ENCODE assay signal across 14 cellular contexts in the genomic region with DNA sequence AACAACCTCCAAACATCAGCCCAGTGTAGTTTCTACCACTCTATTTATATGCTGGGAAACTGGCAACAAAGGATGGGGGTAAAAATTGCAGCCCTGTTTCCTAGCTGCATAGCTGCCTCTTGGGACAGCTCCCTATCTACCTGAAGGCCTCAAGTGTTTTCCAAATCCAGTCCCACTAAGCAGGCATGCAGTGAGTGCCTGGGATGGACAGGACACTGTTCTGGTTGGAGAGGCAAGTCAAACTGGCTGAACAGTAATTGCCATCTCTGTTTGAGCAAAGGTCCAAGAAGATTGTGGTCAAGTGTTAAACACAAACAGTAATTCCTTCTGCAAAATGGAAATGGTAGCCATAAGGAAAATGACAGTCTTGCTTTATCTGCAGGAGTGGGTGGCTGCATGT.
DNase-seq lines count a peak whose midpoint lies in the region; ATAC-seq and TF ChIP-seq lines count a peak whose summit lies in the region.
"Had no signal": no experiment of that assay in that cellular context is flagged by ENCODE, and none has a peak within 500 bp of the region (broad histone marks: within the 10 kb centered on the region; RNA-seq: fewer than 3 reads in every experiment).

No MANE protein-coding gene starts in this region.

- intact Hi-C loops in dendritic cell treated with granulocyte-macrophage colony-stimulating factor and Interleukin-4, amounts not matched to agents 40 ng/mL and 50 ng/mL, for 4 days (cut with micrococcal nuclease), result no loop called here
- intact Hi-C loops in natural killer cell (cut with micrococcal nuclease), result no loop called here
- intact Hi-C loops in Right ventricle myocardium superior (cut with DNase I), result no loop called here

- POLR2A ChIA-PET in SK-N-SH (lab: Yijun Ruan, JAX), result no interaction called here

- H3K4me1 Mint-ChIP-seq in dendritic cell treated with granulocyte-macrophage colony-stimulating factor and Interleukin-4, amounts not matched to agents 40 ng/mL and 50 ng/mL, for 4 days (ENCODE audit: low read depth), result peaks cover 43% of the 10 kb centered on the region
- peaks cover 21 to 24% of the 10 kb centered on the region in 2 donors for H3K4me1 Mint-ChIP-seq in natural killer cell

- H3K4me1 ChIP-seq in SK-N-SH (ENCODE audit: control insufficient read depth in 1 of 2, insufficient read depth in 2 of 2, low read depth in 1 of 2, low read length in 1 of 2) (peaks cover 31 to 36% of the 10 kb centered on the region in 2 experiments), upper lobe of left lung (peaks cover 4 to 25% (median 13%) of the 10 kb centered on the region in 4 donors)

- H3K27me3 ChIP-seq in SK-N-SH (ENCODE audit: insufficient read depth) (no peaks in the 10 kb centered on the region), upper lobe of left lung (no peaks in the 10 kb centered on the region)

- ATAC-seq in SK-N-SH treated with all-trans-retinoic acid at 6 μM for 48 hours (no peak; the same call in none of the 3 replicates), natural killer cell (no peak), upper lobe of left lung (ENCODE audit: low FRiP score in 2 of 2) (no peak), Right ventricle myocardium superior (ENCODE audit: poor library complexity) (no peak)
- ATAC-seq: stimulated activated effector memory CD8-positive, alpha-beta T cell treated with anti-CD3 and anti-CD28 coated beads, Interleukin-12 subunit alpha, Interleukin-12 subunit beta, amount 100 ng/mL, for 72 hours had no signal

- H3K27ac Mint-ChIP-seq in dendritic cell treated with granulocyte-macrophage colony-stimulating factor and Interleukin-4, amounts not matched to agents 40 ng/mL and 50 ng/mL, for 4 days, result peak overlapping the region; percentile 94
- H3K27ac Mint-ChIP-seq in natural killer cell, result peak overlapping the region in 1 of 2 donors; percentile 68
- H3K27ac Mint-ChIP-seq: stimulated activated effector memory CD8-positive, alpha-beta T cell treated with anti-CD3 and anti-CD28 coated beads, Interleukin-12 subunit alpha, Interleukin-12 subunit beta, amount 100 ng/mL, for 72 hours had no signal

- TF ChIP-seq EP300 in SK-N-SH (IDR thresholded peaks at IDR 0.05; ENCODE audit: borderline replicate concordance in 1 of 2, low read depth in 1 of 2, low read length in 1 of 2) (no peak), upper lobe of left lung (IDR thresholded peaks at IDR 0.05) (no peak)

- H3K4me3 Mint-ChIP-seq in dendritic cell treated with granulocyte-macrophage colony-stimulating factor and Interleukin-4, amounts not matched to agents 40 ng/mL and 50 ng/mL, for 4 days, result peak overlapping the region; percentile 59
- H3K4me3 Mint-ChIP-seq in natural killer cell, result peak overlapping the region; percentile 45
- H3K4me3 Mint-ChIP-seq: stimulated activated effector memory CD8-positive, alpha-beta T cell treated with anti-CD3 and anti-CD28 coated beads, Interleukin-12 subunit alpha, Interleukin-12 subunit beta, amount 100 ng/mL, for 72 hours had no signal

- H3K9me3 ChIP-seq in SK-N-SH (no peaks in the 10 kb centered on the region), upper lobe of left lung (no peaks in the 10 kb centered on the region)

- H3K9me3 Mint-ChIP-seq in dendritic cell treated with granulocyte-macrophage colony-stimulating factor and Interleukin-4, amounts not matched to agents 40 ng/mL and 50 ng/mL, for 4 days, result no peaks in the 10 kb centered on the region
- H3K9me3 Mint-ChIP-seq in natural killer cell, result no peaks in the 10 kb centered on the region
- H3K9me3 Mint-ChIP-seq: stimulated activated effector memory CD8-positive, alpha-beta T cell treated with anti-CD3 and anti-CD28 coated beads, Interleukin-12 subunit alpha, Interleukin-12 subunit beta, amount 100 ng/mL, for 72 hours had no signal

- H3K9ac ChIP-seq in SK-N-SH, result peak overlapping the region; percentile 81; the same call in 1 of the 2 replicates

- peaks cover 13% of the 10 kb centered on the region for H3K27me3 Mint-ChIP-seq in dendritic cell treated with granulocyte-macrophage colony-stimulating factor and Interleukin-4, amounts not matched to agents 40 ng/mL and 50 ng/mL, for 4 days
- H3K27me3 Mint-ChIP-seq in natural killer cell (ENCODE audit: low read depth in 2 of 2), result peaks cover 6 to 13% of the 10 kb centered on the region in 2 donors

- H3F3A ChIP-seq in SK-N-SH (replicated peaks; ENCODE audit: insufficient read depth), result peaks cover 40% of the 10 kb centered on the region

- H3K27ac ChIP-seq in SK-N-SH (ENCODE audit: low read depth in 2 of 2, low read length in 1 of 2) (peak overlapping the region; percentile 87 to 98), upper lobe of left lung (peak overlapping the region; percentile 61 to 88 (median 80))

- H3K36me3 Mint-ChIP-seq in dendritic cell treated with granulocyte-macrophage colony-stimulating factor and Interleukin-4, amounts not matched to agents 40 ng/mL and 50 ng/mL, for 4 days (ENCODE audit: low read depth), result no peaks in the 10 kb centered on the region
- H3K36me3 Mint-ChIP-seq in natural killer cell, result no peaks in the 10 kb centered on the region
- H3K36me3 Mint-ChIP-seq: stimulated activated effector memory CD8-positive, alpha-beta T cell treated with anti-CD3 and anti-CD28 coated beads, Interleukin-12 subunit alpha, Interleukin-12 subunit beta, amount 100 ng/mL, for 72 hours had no signal

- H3K4me3 ChIP-seq in SK-N-SH (ENCODE audit: low read depth in 2 of 2, low read length in 1 of 2) (no peak overlapping the region), upper lobe of left lung (no peak overlapping the region)

- no peak for TF ChIP-seq POLR2A in upper lobe of left lung (IDR thresholded peaks at IDR 0.05)

- peaks cover 2 to 15% of the 10 kb centered on the region in 2 experiments for H3K36me3 ChIP-seq in SK-N-SH (replicated peaks in 1 of 2; ENCODE audit: control insufficient read depth in 1 of 2, insufficient read depth in 2 of 2, low read length in 1 of 2)
- H3K36me3 ChIP-seq in upper lobe of left lung, result no peaks in the 10 kb centered on the region

- peaks cover 100% of the 10 kb centered on the region for H3K79me2 ChIP-seq in SK-N-SH (ENCODE audit: insufficient read depth)

- TF ChIP-seq CTCF in SK-N-SH (IDR thresholded peaks at IDR 0.05) (no peak), natural killer cell (IDR thresholded peaks at IDR 0.05) (no peak), upper lobe of left lung (IDR thresholded peaks at IDR 0.05) (no peak)

- H3K9me2 ChIP-seq in SK-N-SH, result no peaks in the 10 kb centered on the region

- CTCF ChIA-PET in SK-N-SH (lab: Yijun Ruan, JAX), result interaction anchor here (1.6 kb wide), 1 partner anchor 63 kb away, joined by 6 read pairs; no protein-coding TSS in a partner anchor

- no peak for TF ChIP-seq RAD21 in SK-N-SH (IDR thresholded peaks at IDR 0.05; ENCODE audit: low read length)

- peak overlapping the region; percentile 86 for H3K4me2 ChIP-seq in SK-N-SH

- DNase-seq in SK-N-SH (no peak), natural killer cell (no peak), upper lobe of left lung (no peak), DMS153 treated with DMSO at 0.1 percent for 48 hours (lab: John Stamatoyannopoulos, UW; ENCODE audit: unreplicated experiment) (no peak), Right ventricle myocardium superior (no peak), LoVo (ENCODE audit: low spot score) (no peak)
- DNase-seq: 8988T; activated CD4-positive, alpha-beta T cell treated with anti-CD3 and anti-CD28 coated beads for 1 hour; cerebellar nuclear complex; NCI-H446 treated with DMSO at 0.1 percent for 48 hours; stimulated activated CD4-positive, alpha-beta T cell treated with anti-CD3 and anti-CD28 coated beads, Interleukin-4, amount 100 ng/mL, for 4 hours had no signal

- H4K20me1 ChIP-seq in SK-N-SH (ENCODE audit: insufficient read depth), result peaks cover 25% of the 10 kb centered on the region; the same call in 1 of the 2 replicates

- no peak overlapping the region for H2AFZ ChIP-seq in SK-N-SH (ENCODE audit: low read depth)

TF ChIP-seq in SK-N-SH, 30 proteins besides CTCF, POLR2A, EP300 and RAD21 (continues in another document):
- no peak for TF ChIP-seq YY1 (IDR thresholded peaks at IDR 0.05; ENCODE audit: low read depth)
- TF ChIP-seq, protein P1, sequence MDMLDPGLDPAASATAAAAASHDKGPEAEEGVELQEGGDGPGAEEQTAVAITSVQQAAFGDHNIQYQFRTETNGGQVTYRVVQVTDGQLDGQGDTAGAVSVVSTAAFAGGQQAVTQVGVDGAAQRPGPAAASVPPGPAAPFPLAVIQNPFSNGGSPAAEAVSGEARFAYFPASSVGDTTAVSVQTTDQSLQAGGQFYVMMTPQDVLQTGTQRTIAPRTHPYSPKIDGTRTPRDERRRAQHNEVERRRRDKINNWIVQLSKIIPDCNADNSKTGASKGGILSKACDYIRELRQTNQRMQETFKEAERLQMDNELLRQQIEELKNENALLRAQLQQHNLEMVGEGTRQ (IDR thresholded peaks at IDR 0.05; ENCODE audit: borderline replicate concordance, low read depth, low read length), result no peak
- TF ChIP-seq FOSL2 (IDR thresholded peaks at IDR 0.05; ENCODE audit: borderline replicate concordance, low read depth), result no peak
- TF ChIP-seq MXI1 (IDR thresholded peaks at IDR 0.05; ENCODE audit: low read depth, low read length), result no peak

TF ChIP-seq in SK-N-SH treated with all-trans-retinoic acid at 6 μM for 48 hours, 23 proteins besides CTCF, POLR2A, EP300 and RAD21 (continues in another document):
- no peak for TF ChIP-seq GLIS3 (CRISPR knock-in tag; IDR thresholded peaks at IDR 0.05)
- TF ChIP-seq, protein P2, sequence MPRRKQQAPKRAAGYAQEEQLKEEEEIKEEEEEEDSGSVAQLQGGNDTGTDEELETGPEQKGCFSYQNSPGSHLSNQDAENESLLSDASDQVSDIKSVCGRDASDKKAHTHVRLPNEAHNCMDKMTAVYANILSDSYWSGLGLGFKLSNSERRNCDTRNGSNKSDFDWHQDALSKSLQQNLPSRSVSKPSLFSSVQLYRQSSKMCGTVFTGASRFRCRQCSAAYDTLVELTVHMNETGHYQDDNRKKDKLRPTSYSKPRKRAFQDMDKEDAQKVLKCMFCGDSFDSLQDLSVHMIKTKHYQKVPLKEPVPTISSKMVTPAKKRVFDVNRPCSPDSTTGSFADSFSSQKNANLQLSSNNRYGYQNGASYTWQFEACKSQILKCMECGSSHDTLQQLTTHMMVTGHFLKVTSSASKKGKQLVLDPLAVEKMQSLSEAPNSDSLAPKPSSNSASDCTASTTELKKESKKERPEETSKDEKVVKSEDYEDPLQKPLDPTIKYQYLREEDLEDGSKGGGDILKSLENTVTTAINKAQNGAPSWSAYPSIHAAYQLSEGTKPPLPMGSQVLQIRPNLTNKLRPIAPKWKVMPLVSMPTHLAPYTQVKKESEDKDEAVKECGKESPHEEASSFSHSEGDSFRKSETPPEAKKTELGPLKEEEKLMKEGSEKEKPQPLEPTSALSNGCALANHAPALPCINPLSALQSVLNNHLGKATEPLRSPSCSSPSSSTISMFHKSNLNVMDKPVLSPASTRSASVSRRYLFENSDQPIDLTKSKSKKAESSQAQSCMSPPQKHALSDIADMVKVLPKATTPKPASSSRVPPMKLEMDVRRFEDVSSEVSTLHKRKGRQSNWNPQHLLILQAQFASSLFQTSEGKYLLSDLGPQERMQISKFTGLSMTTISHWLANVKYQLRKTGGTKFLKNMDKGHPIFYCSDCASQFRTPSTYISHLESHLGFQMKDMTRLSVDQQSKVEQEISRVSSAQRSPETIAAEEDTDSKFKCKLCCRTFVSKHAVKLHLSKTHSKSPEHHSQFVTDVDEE (CRISPR knock-in tag; IDR thresholded peaks at IDR 0.05), result no peak
